8 cellular contexts compared by ENCODE assay signal in the genomic region with DNA sequence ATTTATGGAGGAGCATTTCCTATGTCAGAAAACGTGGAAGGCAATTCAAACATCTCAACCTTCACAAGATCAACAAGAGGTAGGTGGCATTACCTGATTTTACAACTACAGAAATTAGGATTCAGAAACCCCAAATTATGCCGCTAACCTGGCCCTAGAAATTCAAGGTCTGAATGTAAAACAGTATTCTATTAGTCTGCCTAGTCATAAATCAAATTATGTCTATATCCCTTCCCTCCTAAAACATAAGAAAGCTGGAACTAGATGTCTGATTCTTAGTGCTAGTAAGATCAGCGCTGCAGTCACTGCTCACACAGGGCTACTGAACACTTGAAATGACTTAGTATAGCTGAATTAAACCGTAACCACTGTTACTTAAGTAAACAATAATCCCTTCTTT. TPM values are rescaled to one million over a fixed set of nuclear protein-coding genes. Genes with fewer than 3 reads are reported as not detected.
DNase-seq lines count a peak whose midpoint lies in the region; ATAC-seq, FAIRE-seq and TF ChIP-seq lines count a peak whose summit lies in the region.

No MANE protein-coding gene starts in this region.

- no peaks in the 10 kb centered on the region for H3K27me3 Mint-ChIP-seq in activated CD8-positive, alpha-beta memory T cell treated with anti-CD3 and anti-CD28 coated beads, Interleukin-2, amount 10 ng/mL, durations not matched to agents 7 days and 5 days
- H3K27me3 Mint-ChIP-seq in activated naive CD8-positive, alpha-beta T cell treated with anti-CD3 and anti-CD28 coated beads for 36 hours = no peaks in the 10 kb centered on the region

- no peak for DNase-seq in activated CD8-positive, alpha-beta memory T cell treated with anti-CD3 and anti-CD28 coated beads, Interleukin-2, amount 10 ng/mL, durations not matched to agents 7 days and 5 days
- DNase-seq in activated CD8-positive, alpha-beta memory T cell treated with anti-CD3 and anti-CD28 coated beads, Interleukin-2, amount 50 U/mL, for 48 hours = no peak
- DNase-seq in activated naive CD8-positive, alpha-beta T cell treated with anti-CD3 and anti-CD28 coated beads for 36 hours = no peak
- DNase-seq in keratinocyte (ENCODE audit: low read depth, low spot score) (no peak), omental fat pad (ENCODE audit: low spot score) (no peak), DMS153 (lab: John Stamatoyannopoulos, UW) (no peak)

- no peaks in the 10 kb centered on the region for H3K27me3 ChIP-seq in keratinocyte (ENCODE audit: control insufficient read depth, extremely low read depth, insufficient read depth, low read length)
- H3K27me3 ChIP-seq in thymus (ENCODE audit: control insufficient read depth, insufficient read depth) = no peaks in the 10 kb centered on the region

- peaks cover 64% of the 10 kb centered on the region for H3K79me2 ChIP-seq in keratinocyte (ENCODE audit: control insufficient read depth, insufficient read depth, low read length)

- H4K20me1 ChIP-seq in keratinocyte (ENCODE audit: control insufficient read depth, extremely low read depth, insufficient read depth, low read length) = peaks cover 18% of the 10 kb centered on the region

- H3K36me3 Mint-ChIP-seq in activated CD8-positive, alpha-beta memory T cell treated with anti-CD3 and anti-CD28 coated beads, Interleukin-2, amount 10 ng/mL, durations not matched to agents 7 days and 5 days = peaks cover 42% of the 10 kb centered on the region
- peaks cover 63% of the 10 kb centered on the region for H3K36me3 Mint-ChIP-seq in activated naive CD8-positive, alpha-beta T cell treated with anti-CD3 and anti-CD28 coated beads for 36 hours

- CTCF ChIA-PET in activated CD8-positive, alpha-beta memory T cell treated with anti-CD3 and anti-CD28 coated beads, Interleukin-2, amount 10 ng/mL, durations not matched to agents 7 days and 5 days (lab: Charles Lee) = interaction anchor here (0.6 to 5.5 kb wide), 7 partner anchors 10 to 845 kb away, joined by 3 to 38 read pairs (median 3); no protein-coding TSS in a partner anchor

- H3K4me1 Mint-ChIP-seq in activated CD8-positive, alpha-beta memory T cell treated with anti-CD3 and anti-CD28 coated beads, Interleukin-2, amount 10 ng/mL, durations not matched to agents 7 days and 5 days = peaks cover 43% of the 10 kb centered on the region
- peaks cover 50% of the 10 kb centered on the region for H3K4me1 Mint-ChIP-seq in activated naive CD8-positive, alpha-beta T cell treated with anti-CD3 and anti-CD28 coated beads for 36 hours

- H3K27ac ChIP-seq in keratinocyte (ENCODE audit: control insufficient read depth, insufficient read depth, low read length) = peak overlapping the region; percentile 95
- H3K27ac ChIP-seq in thymus (ENCODE audit: low read depth) = no peak overlapping the region

- 49% methylated on average over 4 of the region's 4 CpGs for WGBS in thymus

- H2AFZ ChIP-seq in keratinocyte (ENCODE audit: control insufficient read depth, low read length) = no peak overlapping the region

- H3K9me3 Mint-ChIP-seq in activated CD8-positive, alpha-beta memory T cell treated with anti-CD3 and anti-CD28 coated beads, Interleukin-2, amount 10 ng/mL, durations not matched to agents 7 days and 5 days (ENCODE audit: low read depth) = no peaks in the 10 kb centered on the region
- no peaks in the 10 kb centered on the region for H3K9me3 Mint-ChIP-seq in activated naive CD8-positive, alpha-beta T cell treated with anti-CD3 and anti-CD28 coated beads for 36 hours

- H3K27ac Mint-ChIP-seq in activated CD8-positive, alpha-beta memory T cell treated with anti-CD3 and anti-CD28 coated beads, Interleukin-2, amount 10 ng/mL, durations not matched to agents 7 days and 5 days = peak overlapping the region; percentile 98
- peak overlapping the region; percentile 98 for H3K27ac Mint-ChIP-seq in activated naive CD8-positive, alpha-beta T cell treated with anti-CD3 and anti-CD28 coated beads for 36 hours

- ATAC-seq in activated CD8-positive, alpha-beta memory T cell treated with anti-CD3 and anti-CD28 coated beads, Interleukin-2, amount 10 ng/mL, durations not matched to agents 7 days and 5 days = no peak
- ATAC-seq in omental fat pad (ENCODE audit: low FRiP score) = no peak
- no peak for ATAC-seq in HG03342 (IDR thresholded peaks at IDR 0.05; ENCODE audit: unreplicated experiment)

- peak overlapping the region; percentile 90 for H3K4me2 ChIP-seq in keratinocyte (ENCODE audit: control insufficient read depth, extremely low read depth, insufficient read depth, low read depth, low read length)

- H3K9me3 ChIP-seq in keratinocyte (ENCODE audit: control insufficient read depth, low read depth, low read length) (no peaks in the 10 kb centered on the region), thymus (ENCODE audit: control insufficient read depth) (no peaks in the 10 kb centered on the region)

- H3K4me3 ChIP-seq in keratinocyte (ENCODE audit: control insufficient read depth in 2 of 3, extremely low read depth in 1 of 3, insufficient read depth in 2 of 3, low read depth in 1 of 3, low read length in 3 of 3) = peak overlapping the region; percentile 61 to 96 (median 74)
- peak overlapping the region; percentile 81 for H3K4me3 ChIP-seq in thymus (ENCODE audit: low read length)

- TF ChIP-seq CTCF in keratinocyte (optimal IDR thresholded peaks at IDR 0.05 in 1 of 3, IDR thresholded peaks at IDR 0.05 in 1 of 3, conservative IDR thresholded peaks at IDR 0.05 in 1 of 3; ENCODE audit: extremely low read depth in 1 of 3, insufficient read depth in 2 of 3, low read length in 3 of 3) (no peak), omental fat pad (IDR thresholded peaks at IDR 0.05) (no peak)

- no peaks in the 10 kb centered on the region for H3K9me1 ChIP-seq in keratinocyte (ENCODE audit: control insufficient read depth, extremely low read depth, insufficient read depth, low read length)

- peaks cover 4 to 17% of the 10 kb centered on the region in 2 experiments for H3K36me3 ChIP-seq in keratinocyte (ENCODE audit: control insufficient read depth in 2 of 2, extremely low read depth in 1 of 2, insufficient read depth in 2 of 2, low read length in 2 of 2)
- H3K36me3 ChIP-seq in thymus (ENCODE audit: control insufficient read depth, insufficient read depth) = peaks cover 7% of the 10 kb centered on the region

- dilution Hi-C loops in keratinocyte (cut with MboI; ENCODE audit: extremely low pct_ligation_motif_present, low sequenced_read_pairs) = no loop called here

- H3K9ac ChIP-seq in keratinocyte (ENCODE audit: control insufficient read depth, extremely low read depth, insufficient read depth, low read length) = peak overlapping the region; percentile 99

- peak overlapping the region; percentile 88 for H3K4me3 Mint-ChIP-seq in activated CD8-positive, alpha-beta memory T cell treated with anti-CD3 and anti-CD28 coated beads, Interleukin-2, amount 10 ng/mL, durations not matched to agents 7 days and 5 days
- peak overlapping the region; percentile 99 for H3K4me3 Mint-ChIP-seq in activated naive CD8-positive, alpha-beta T cell treated with anti-CD3 and anti-CD28 coated beads for 36 hours

- FAIRE-seq in keratinocyte (lab: Jason Lieb, UNC) = no peak

- H3K4me1 ChIP-seq in keratinocyte (ENCODE audit: control insufficient read depth, extremely low read depth, insufficient read depth, low read length) (peaks cover 4% of the 10 kb centered on the region), thymus (ENCODE audit: control insufficient read depth, insufficient read depth, low read length) (peaks cover 6% of the 10 kb centered on the region)

RNA-seq across cellular contexts. Expression of gene TOMM20, which starts 1.4 kb away (rescaled TPM):
- total RNA-seq in activated CD8-positive, alpha-beta memory T cell treated with anti-CD3 and anti-CD28 coated beads, Interleukin-2, amount 10 ng/mL, durations not matched to agents 7 days and 5 days = 10 to 100 TPM; 71.1 to 76.7 TPM
- 100 to 1,000 TPM; 131 to 150 TPM for total RNA-seq in activated naive CD8-positive, alpha-beta T cell treated with anti-CD3 and anti-CD28 coated beads for 36 hours
- polyA plus RNA-seq in keratinocyte (67.9 to 140 TPM (median 77.9 TPM) in 3 replicates), thymus (76.8 TPM)
- 70.5 TPM for polyA plus RNA-seq in keratinocyte (2011; ENCODE audit: low read depth)
- polyA plus RNA-seq in keratinocyte (2011; cell fraction: cytosol; rRNA removed) = 58.6 and 93.3 TPM in 2 replicates
- polyA plus RNA-seq in keratinocyte (2011; cell fraction: nucleus; rRNA removed) = 46.3 and 62.5 TPM in 2 replicates
- 90.7 and 112 TPM in 2 replicates for polyA plus RNA-seq in keratinocyte (2012; ENCODE audit: low replicate concordance)
- 16.4 to 52.5 TPM (median 23.5 TPM) in 3 replicates for polyA minus RNA-seq in keratinocyte
- 52.6 TPM for polyA minus RNA-seq in keratinocyte (2011; cell fraction: cytosol; rRNA and poly(A)+ RNA removed)
- 25.7 and 45.0 TPM in 2 replicates for polyA minus RNA-seq in keratinocyte (2011; cell fraction: nucleus; rRNA and poly(A)+ RNA removed)
- total RNA-seq in omental fat pad = 10 to 100 TPM; 73.6 to 91.7 (median 83.0) TPM

RNA-seq across cellular contexts. Expression of gene RBM34, which starts 33.8 kb away (rescaled TPM):
- total RNA-seq in activated CD8-positive, alpha-beta memory T cell treated with anti-CD3 and anti-CD28 coated beads, Interleukin-2, amount 10 ng/mL, durations not matched to agents 7 days and 5 days = 100 to 1,000 TPM; 111 to 116 TPM
- 100 to 1,000 TPM; 143 to 156 TPM for total RNA-seq in activated naive CD8-positive, alpha-beta T cell treated with anti-CD3 and anti-CD28 coated beads for 36 hours
- 22.0 to 39.3 TPM (median 25.6 TPM) in 3 replicates for polyA plus RNA-seq in keratinocyte
- 163 TPM for polyA plus RNA-seq in keratinocyte (2011; ENCODE audit: low read depth)
- 23.5 and 25.8 TPM in 2 replicates for polyA plus RNA-seq in keratinocyte (2011; cell fraction: cytosol; rRNA removed)
- polyA plus RNA-seq in keratinocyte (2011; cell fraction: nucleus; rRNA removed) = 17.6 and 29.3 TPM in 2 replicates
- 71.6 and 78.1 TPM in 2 replicates for polyA plus RNA-seq in keratinocyte (2012; ENCODE audit: low replicate concordance)
- 9.0 to 22.2 TPM (median 18.9 TPM) in 3 replicates for polyA minus RNA-seq in keratinocyte
- polyA minus RNA-seq in keratinocyte (2011; cell fraction: cytosol; rRNA and poly(A)+ RNA removed) = 7.5 TPM
- 11.4 and 16.7 TPM in 2 replicates for polyA minus RNA-seq in keratinocyte (2011; cell fraction: nucleus; rRNA and poly(A)+ RNA removed)
- 168 TPM for polyA plus RNA-seq in thymus
- total RNA-seq in omental fat pad = 10 to 100 TPM; 34.0 to 39.3 (median 36.5) TPM
